24 cellular contexts compared by ENCODE assay signal in the genomic region with DNA sequence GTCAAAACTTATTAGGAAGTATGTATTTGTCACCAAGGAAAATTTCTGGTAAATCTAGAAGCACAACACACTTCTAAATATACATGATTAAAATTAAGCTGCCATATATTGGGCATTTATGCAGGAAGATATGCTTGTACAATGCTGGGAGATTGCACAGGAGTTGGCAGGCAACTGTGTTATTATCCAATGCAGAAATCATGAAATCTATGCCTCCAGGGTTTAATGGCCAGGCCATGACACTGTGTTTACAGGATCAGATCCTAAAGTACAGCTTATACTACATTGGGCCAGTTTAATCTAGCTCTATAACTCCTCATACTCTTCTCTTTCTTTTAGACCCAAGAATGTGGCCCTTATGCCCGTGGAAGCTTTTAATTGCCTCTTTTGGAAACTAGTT.
"Had no signal": no experiment of that assay in that cellular context is flagged by ENCODE, and none has a peak within 500 bp of the region (broad histone marks: within the 10 kb centered on the region; RNA-seq: fewer than 3 reads in every experiment).

No MANE protein-coding gene starts in this region.

- H3K9me3 Mint-ChIP-seq: T-helper 1 cell treated with Interleukin-12 subunit alpha and Interleukin-12 subunit beta and Interleukin-4 antibody, amounts not matched to agents 30 μg/mL and 1 μg/mL, for 36 hours had no signal

- H2AFZ ChIP-seq: PC-9 had no signal

- H3K4me2 ChIP-seq: KMS-11, PC-9 had no signal

- H3K36me3 Mint-ChIP-seq: IgD-negative memory B cell, T-cell had no signal

- H3K4me1 Mint-ChIP-seq: IgD-negative memory B cell, T-cell had no signal

- H3K27me3 ChIP-seq: Peyer's patch, SJCRH30 had no signal

- H3K27ac Mint-ChIP-seq: IgD-negative memory B cell; T-cell; T-helper 1 cell treated with Interleukin-12 subunit alpha and Interleukin-12 subunit beta and Interleukin-4 antibody, amounts not matched to agents 30 μg/mL and 1 μg/mL, for 36 hours had no signal

- H3K27ac ChIP-seq: HL-60, KMS-11, PC-9, Peyer's patch, SJCRH30 had no signal

- H3K9me3 ChIP-seq: Peyer's patch, SJCRH30 had no signal

- ATAC-seq: K562, Right ventricle myocardium inferior, T-cell had no signal

- H3K4me1 ChIP-seq: Peyer's patch, SJCRH30 had no signal

- H3K36me3 ChIP-seq: Peyer's patch, SJCRH30 had no signal

- H3K9ac ChIP-seq: KMS-11 had no signal

- H3K27me3 Mint-ChIP-seq: IgD-negative memory B cell, T-cell had no signal

- DNase-seq: Kasumi-1, NCI-H1092, NCI-H1436, NCI-H1694, NCI-H187 treated with DMSO at 0.1 percent for 48 hours, NCI-H2029 treated with DMSO at 0.1 percent for 48 hours, NCI-H2171 treated with DMSO at 0.1 percent for 48 hours, NCI-H345, NCI-H446 treated with DMSO at 0.1 percent for 48 hours, NCI-H510A treated with DMSO at 0.1 percent for 48 hours, NCI-H526, NCI-H774, PC-9, Peyer's patch, SHP77 treated with DMSO at 0.1 percent for 48 hours, SJCRH30, SW 1271, T-cell had no signal

- H3K4me3 Mint-ChIP-seq: IgD-negative memory B cell; T-cell; T-helper 1 cell treated with Interleukin-12 subunit alpha and Interleukin-12 subunit beta and Interleukin-4 antibody, amounts not matched to agents 30 μg/mL and 1 μg/mL, for 36 hours had no signal

- H3K4me3 ChIP-seq: K562, PC-9, Peyer's patch, SJCRH30 had no signal
